22 cellular contexts compared by ENCODE assay signal in genomic region chr15:67861983-67862382, GRCh38. TPM values are rescaled to one million over a fixed set of nuclear protein-coding genes. Genes with fewer than 3 reads are reported as not detected.
DNase-seq lines count a peak whose midpoint lies in the region; ATAC-seq and TF ChIP-seq lines count a peak whose summit lies in the region.
"Had no signal": no experiment of that assay in that cellular context is flagged by ENCODE, and none has a peak within 500 bp of the region (broad histone marks: within the 10 kb centered on the region; RNA-seq: fewer than 3 reads in every experiment).

No MANE protein-coding gene starts in this region.

- no peaks in the 10 kb centered on the region for H3K36me3 ChIP-seq in DOHH2 (ENCODE audit: control insufficient read depth, low read length)
- H3K36me3 ChIP-seq: BE2C had no signal

- peaks cover 4% of the 10 kb centered on the region; the same call in 1 of the 2 replicates for H3F3A ChIP-seq in DOHH2 (ENCODE audit: control insufficient read depth, insufficient read depth)

- ATAC-seq in stimulated activated memory B cell treated with anti-CD40 and anti-IgM and Interleukin-4, amounts not matched to agents 10 μg/mL and 1 μg/mL and 100 μg/mL, for 72 hours = no peak
- no peak for ATAC-seq in GM19452 (IDR thresholded peaks at IDR 0.05; ENCODE audit: unreplicated experiment)
- ATAC-seq: HCT116 had no signal

- H3K27ac ChIP-seq in DOHH2 (ENCODE audit: low read depth, low read length) = no peak overlapping the region
- no peak overlapping the region for H3K27ac ChIP-seq in dorsolateral prefrontal cortex
- H3K27ac ChIP-seq: HL-60 had no signal

- no peaks in the 10 kb centered on the region for H3K9me2 ChIP-seq in DOHH2 (replicated peaks; ENCODE audit: control insufficient read depth, low read length)

- peak overlapping the region; percentile 97 for H3K27ac Mint-ChIP-seq in stimulated activated memory B cell treated with anti-CD40 and anti-IgM and Interleukin-4, amounts not matched to agents 10 μg/mL and 1 μg/mL and 100 μg/mL, for 72 hours
- no peak overlapping the region for H3K27ac Mint-ChIP-seq in mesothelial cell of epicardium
- H3K27ac Mint-ChIP-seq: CD8-positive, alpha-beta memory T cell; HFFc6 had no signal

- no peaks in the 10 kb centered on the region for H3K36me3 Mint-ChIP-seq in stimulated activated memory B cell treated with anti-CD40 and anti-IgM and Interleukin-4, amounts not matched to agents 10 μg/mL and 1 μg/mL and 100 μg/mL, for 72 hours
- no peaks in the 10 kb centered on the region for H3K36me3 Mint-ChIP-seq in mesothelial cell of epicardium
- H3K36me3 Mint-ChIP-seq: CD4-positive, CD25-positive, alpha-beta regulatory T cell; CD8-positive, alpha-beta memory T cell had no signal

- peaks cover 40% of the 10 kb centered on the region for H3K4me1 Mint-ChIP-seq in stimulated activated memory B cell treated with anti-CD40 and anti-IgM and Interleukin-4, amounts not matched to agents 10 μg/mL and 1 μg/mL and 100 μg/mL, for 72 hours
- peaks cover 16% of the 10 kb centered on the region for H3K4me1 Mint-ChIP-seq in mesothelial cell of epicardium

- H3K4me3 Mint-ChIP-seq in stimulated activated memory B cell treated with anti-CD40 and anti-IgM and Interleukin-4, amounts not matched to agents 10 μg/mL and 1 μg/mL and 100 μg/mL, for 72 hours = no peak overlapping the region
- no peak overlapping the region for H3K4me3 Mint-ChIP-seq in mesothelial cell of epicardium
- H3K4me3 Mint-ChIP-seq: CD4-positive, CD25-positive, alpha-beta regulatory T cell; CD8-positive, alpha-beta memory T cell; HFFc6 had no signal

- H3K4me2 ChIP-seq in DOHH2 (ENCODE audit: low read length) = peak overlapping the region; percentile 96; the same call in 1 of the 2 replicates

- H3K9me3 ChIP-seq in DOHH2 (ENCODE audit: control insufficient read depth, insufficient read depth, low read length) = no peaks in the 10 kb centered on the region
- H3K9me3 ChIP-seq: BE2C had no signal

- no peaks in the 10 kb centered on the region for H4K20me1 ChIP-seq in DOHH2 (ENCODE audit: control insufficient read depth, insufficient read depth, low read depth, low read length)

- DNase-seq in GM12865 (ENCODE audit: low read depth) (no peak), SK-N-DZ (ENCODE audit: low spot score) (peak; percentile 58), dorsolateral prefrontal cortex (no peak), mesothelial cell of epicardium (ENCODE audit: low spot score in 2 of 2, unreplicated experiment in 2 of 2) (no peak)
- DNase-seq: ACHN; BE2C; C1 segment of cervical spinal cord; CD4-positive, CD25-positive, alpha-beta regulatory T cell; CD8-positive, alpha-beta memory T cell; COR-L47; DMS 273 treated with DMSO at 0.1 percent for 48 hours; DMS53; DND-41; GOT3; H7; HFFc6 had no signal

- no peaks in the 10 kb centered on the region for H3K9me3 Mint-ChIP-seq in stimulated activated memory B cell treated with anti-CD40 and anti-IgM and Interleukin-4, amounts not matched to agents 10 μg/mL and 1 μg/mL and 100 μg/mL, for 72 hours
- H3K9me3 Mint-ChIP-seq in mesothelial cell of epicardium = no peaks in the 10 kb centered on the region
- H3K9me3 Mint-ChIP-seq: CD4-positive, CD25-positive, alpha-beta regulatory T cell; CD8-positive, alpha-beta memory T cell; HFFc6 had no signal

- intact Hi-C loops in dorsolateral prefrontal cortex (cut with DNase I) = loop anchor here (5.0 to 10.0 kb wide), 4 partner anchors 190 to 353 kb away; partner anchors contain the start of gene PIAS1 (in 2 of the 2)

- H3K27me3 Mint-ChIP-seq in stimulated activated memory B cell treated with anti-CD40 and anti-IgM and Interleukin-4, amounts not matched to agents 10 μg/mL and 1 μg/mL and 100 μg/mL, for 72 hours = peaks cover 15% of the 10 kb centered on the region
- no peaks in the 10 kb centered on the region for H3K27me3 Mint-ChIP-seq in mesothelial cell of epicardium (ENCODE audit: low read depth)

- TF ChIP-seq CTCF in DOHH2 (IDR thresholded peaks at IDR 0.05; ENCODE audit: low read depth, low read length, poor library complexity, severe bottlenecking) (no peak), GM12865 (IDR thresholded peaks at IDR 0.05; ENCODE audit: insufficient read depth, low read depth, low read length, missing control alignments) (no peak), dorsolateral prefrontal cortex (IDR thresholded peaks at IDR 0.05 in 54 of 56, conservative IDR thresholded peaks at IDR 0.05 in 2 of 56; ENCODE audit: low read depth in 1 of 56, partially characterized antibody in 56 of 56) (no peak), mesothelial cell of epicardium (IDR thresholded peaks at IDR 0.05; ENCODE audit: unreplicated experiment) (no peak)

- 0 out of 2 replicates have a peak, but pooled peaks cover 3% of the 10 kb centered on the region for H3K27me3 ChIP-seq in DOHH2 (ENCODE audit: control insufficient read depth, low read length)
- H3K27me3 ChIP-seq in dorsolateral prefrontal cortex = no peaks in the 10 kb centered on the region
- H3K27me3 ChIP-seq: BE2C had no signal

- H3K4me3 ChIP-seq in DOHH2 (ENCODE audit: low read length) (peak overlapping the region; percentile 79; the same call in 1 of the 2 replicates), GM12865 (ENCODE audit: low read depth, low read length) (peak overlapping the region; percentile 49; the same call in 1 of the 2 replicates), dorsolateral prefrontal cortex (no peak overlapping the region)

- peaks cover 39% of the 10 kb centered on the region for H3K4me1 ChIP-seq in DOHH2 (ENCODE audit: control insufficient read depth, low read length)

- H3K79me2 ChIP-seq in DOHH2 (ENCODE audit: control insufficient read depth, low read length) = no peaks in the 10 kb centered on the region

RNA-seq across cellular contexts. Expression of gene RNU6-1, which starts 22.1 kb away (rescaled TPM):
- polyA plus RNA-seq in SK-N-DZ (2014; cell fraction: cytosol; rRNA removed) = not detected in 2 replicates
- not detected in 2 replicates for polyA plus RNA-seq in SK-N-DZ (2014; cell fraction: nucleus; rRNA removed)
- not detected for total RNA-seq in dorsolateral prefrontal cortex
- total RNA-seq in mesothelial cell of epicardium = not detected in 3 replicates
- total RNA-seq: CD4-positive, CD25-positive, alpha-beta regulatory T cell; CD8-positive, alpha-beta memory T cell; H7; HFFc6; HT1080 had no signal
- polyA plus RNA-seq: CD4-positive, CD25-positive, alpha-beta regulatory T cell; CD8-positive, alpha-beta memory T cell had no signal

RNA-seq across cellular contexts. Expression of gene SKOR1, which starts 36.7 kb away (rescaled TPM):
- polyA plus RNA-seq in SK-N-DZ (2014; cell fraction: cytosol; rRNA removed) = 0.16 and 0.45 TPM in 2 replicates
- polyA plus RNA-seq in SK-N-DZ (2014; cell fraction: nucleus; rRNA removed) = 0.12 and 0.49 TPM in 2 replicates
- total RNA-seq in dorsolateral prefrontal cortex = 1 to 10 TPM in 108 of 120 experiments, under 1 TPM in 12; 0.49 to 4.0 (median 1.6) TPM
- 0.89 to 1.1 TPM (median 1.1 TPM) in 3 replicates for total RNA-seq in mesothelial cell of epicardium
- total RNA-seq: H7, HT1080 had no signal
- polyA plus RNA-seq: CD4-positive, CD25-positive, alpha-beta regulatory T cell had no signal

Comparison
In these comparisons a context has a peak if more than half of its experiments do, and no peak if none do; other contexts are left out.
1. H3K4me3 ChIP-seq: peak in DOHH2 (single experiment) and GM12865 (single experiment); none in dorsolateral prefrontal cortex (0 of 59).